In genomic region chr10:125761961-125762360, GRCh38 we compare ENCODE assay signal across 23 cellular contexts. TPM values are rescaled to one million over a fixed set of nuclear protein-coding genes. Genes with fewer than 3 reads are reported as not detected.
A peak's percentile ranks its signal among the peaks of the same experiment; 100 is the strongest.
DNase-seq lines count a peak whose midpoint lies in the region; FAIRE-seq and TF ChIP-seq lines count a peak whose summit lies in the region.
"Had no signal": no experiment of that assay in that cellular context is flagged by ENCODE, and none has a peak within 500 bp of the region (broad histone marks: within the 10 kb centered on the region; RNA-seq: fewer than 3 reads in every experiment).

No MANE protein-coding gene starts in this region.

- DNase-seq in astrocyte of the spinal cord (ENCODE audit: low read depth, low spot score) (peak; percentile 2), endothelial cell of umbilical vein (ENCODE audit: low read depth, low spot score) (peak; percentile 5), osteocyte (ENCODE audit: extremely low spot score, unreplicated experiment) (no peak), AG08396 (ENCODE audit: low spot score) (no peak), right atrium auricular region (ENCODE audit: low spot score) (no peak), MCF 10A (ENCODE audit: unreplicated experiment) (no peak)
- DNase-seq in CD8-positive, alpha-beta memory T cell, result no peak
- DNase-seq: GOT3, KBM-7, NCI-H1092, NCI-H1436, NCI-H2029, NCI-H226, NCI-H510A treated with DMSO at 0.1 percent for 48 hours, NCI-H82, Peyer's patch, SJCRH30 had no signal

- H3K27me3 Mint-ChIP-seq in osteocyte (ENCODE audit: unreplicated experiment) (no peaks in the 10 kb centered on the region), MCF 10A (ENCODE audit: insufficient read depth, unreplicated experiment) (no peaks in the 10 kb centered on the region)
- H3K27me3 Mint-ChIP-seq in CD8-positive, alpha-beta memory T cell, result no peaks in the 10 kb centered on the region

- BruUV-seq in endothelial cell of umbilical vein (replicated peaks; lab: Mats Ljungman, UMichigan), result no TSS peak
- no TSS peak for BruUV-seq in MCF 10A (replicated peaks; lab: Mats Ljungman, UMichigan)

- H3K4me3 Mint-ChIP-seq in osteocyte (ENCODE audit: unreplicated experiment), result no peak overlapping the region
- no peak overlapping the region for H3K4me3 Mint-ChIP-seq in CD8-positive, alpha-beta memory T cell
- no peak overlapping the region for H3K4me3 Mint-ChIP-seq in MCF 10A (ENCODE audit: unreplicated experiment)

- dilution Hi-C loops in endothelial cell of umbilical vein (cut with MboI; ENCODE audit: extremely low pct_ligation_motif_present, low sequenced_read_pairs), result no loop called here

- H3K9me3 Mint-ChIP-seq in osteocyte (ENCODE audit: unreplicated experiment) (no peaks in the 10 kb centered on the region), MCF 10A (ENCODE audit: unreplicated experiment) (no peaks in the 10 kb centered on the region)
- no peaks in the 10 kb centered on the region for H3K9me3 Mint-ChIP-seq in CD8-positive, alpha-beta memory T cell

- TF ChIP-seq POLR2A in endothelial cell of umbilical vein (IDR thresholded peaks at IDR 0.05; ENCODE audit: low read depth, low read length), result no peak

- H3K27me3 ChIP-seq in HUES64 (ENCODE audit: insufficient read depth, low read length), result no peaks in the 10 kb centered on the region
- no peaks in the 10 kb centered on the region for H3K27me3 ChIP-seq in endothelial cell of umbilical vein (ENCODE audit: control insufficient read depth in 2 of 2, insufficient read depth in 2 of 2, low read length in 2 of 2)
- no peaks in the 10 kb centered on the region for H3K27me3 ChIP-seq in CD8-positive, alpha-beta memory T cell (ENCODE audit: insufficient read depth, low read length, poor library complexity, severe bottlenecking)
- no peaks in the 10 kb centered on the region for H3K27me3 ChIP-seq in right atrium auricular region
- H3K27me3 ChIP-seq: BLaER1 treated with 17β-estradiol and CSF1 and Interleukin-3, amounts not matched to agents 10 nM and 100 nM; Peyer's patch; SJCRH30 had no signal

- no peak overlapping the region for H3K4me2 ChIP-seq in endothelial cell of umbilical vein (ENCODE audit: insufficient read depth, low read length)
- H3K4me2 ChIP-seq: BLaER1 treated with 17β-estradiol and CSF1 and Interleukin-3, amounts not matched to agents 10 nM and 100 nM had no signal

- no peak overlapping the region for H2AFZ ChIP-seq in endothelial cell of umbilical vein (ENCODE audit: low read depth, low read length)

- H3K27ac ChIP-seq in HUES64 (ENCODE audit: low read depth, low read length) (peak overlapping the region; percentile 34; the same call in 1 of the 2 replicates), endothelial cell of umbilical vein (ENCODE audit: insufficient read depth, low read depth, low read length) (no peak overlapping the region), right atrium auricular region (no peak overlapping the region)
- H3K27ac ChIP-seq in CD8-positive, alpha-beta memory T cell (ENCODE audit: low read depth, low read length), result no peak overlapping the region
- H3K27ac ChIP-seq: BLaER1 treated with 17β-estradiol and CSF1 and Interleukin-3, amounts not matched to agents 10 nM and 100 nM; Peyer's patch; SJCRH30 had no signal

- H3K4me1 ChIP-seq in HUES64 (ENCODE audit: insufficient read depth, low read length), result peaks cover 19% of the 10 kb centered on the region; the same call in 1 of the 2 replicates
- peaks cover 3% of the 10 kb centered on the region for H3K4me1 ChIP-seq in endothelial cell of umbilical vein (ENCODE audit: control insufficient read depth, extremely low read depth, insufficient read depth, low read length)
- H3K4me1 ChIP-seq in CD8-positive, alpha-beta memory T cell (ENCODE audit: insufficient read depth, low read length), result no peaks in the 10 kb centered on the region
- H3K4me1 ChIP-seq in right atrium auricular region, result no peaks in the 10 kb centered on the region
- H3K4me1 ChIP-seq: BLaER1 treated with 17β-estradiol and CSF1 and Interleukin-3, amounts not matched to agents 10 nM and 100 nM; Peyer's patch; SJCRH30 had no signal

- TF ChIP-seq CTCF in astrocyte of the spinal cord (IDR thresholded peaks at IDR 0.05; ENCODE audit: low read depth, low read length) (no peak), endothelial cell of umbilical vein (IDR thresholded peaks at IDR 0.05; ENCODE audit: extremely low read depth in 1 of 2, insufficient read depth in 1 of 2, low read depth in 1 of 2, low read length in 2 of 2) (no peak), osteocyte (IDR thresholded peaks at IDR 0.05) (no peak), right atrium auricular region (IDR thresholded peaks at IDR 0.05) (no peak), MCF 10A (IDR thresholded peaks at IDR 0.05; ENCODE audit: unreplicated experiment) (no peak)

- H3K9me3 ChIP-seq in HUES64 (ENCODE audit: insufficient read depth, low read depth, low read length) (no peaks in the 10 kb centered on the region), endothelial cell of umbilical vein (replicated peaks; ENCODE audit: control insufficient read depth, insufficient read depth, low read length) (no peaks in the 10 kb centered on the region), right atrium auricular region (no peaks in the 10 kb centered on the region)
- H3K9me3 ChIP-seq in CD8-positive, alpha-beta memory T cell (ENCODE audit: low read length), result no peaks in the 10 kb centered on the region
- H3K9me3 ChIP-seq: BLaER1 treated with 17β-estradiol and CSF1 and Interleukin-3, amounts not matched to agents 10 nM and 100 nM; Peyer's patch; SJCRH30 had no signal

- intact Hi-C loops in endothelial cell of umbilical vein (cut with micrococcal nuclease), result no loop called here
- intact Hi-C loops in MCF 10A (cut with micrococcal nuclease), result no loop called here

- H3K27ac Mint-ChIP-seq in osteocyte (ENCODE audit: unreplicated experiment), result peak overlapping the region; percentile 33
- peak overlapping the region in 2 of 8 donors; percentile 22 to 79 for H3K27ac Mint-ChIP-seq in CD8-positive, alpha-beta memory T cell
- no peak overlapping the region for H3K27ac Mint-ChIP-seq in MCF 10A (ENCODE audit: low read depth, unreplicated experiment)

- in situ Hi-C loops in astrocyte of the spinal cord (cut with HindIII; ENCODE audit: low sequenced_read_pairs), result no loop called here

- CTCF ChIA-PET in endothelial cell of umbilical vein (lab: Charles Lee), result no interaction called here
- CTCF ChIA-PET in CD8-positive, alpha-beta memory T cell (lab: Charles Lee), result no interaction called here
- CTCF ChIA-PET in MCF 10A (lab: Yijun Ruan, JAX), result no interaction called here

- H3K79me2 ChIP-seq in endothelial cell of umbilical vein (ENCODE audit: control insufficient read depth, insufficient read depth, low read length), result no peaks in the 10 kb centered on the region

- H3K36me3 Mint-ChIP-seq in osteocyte (ENCODE audit: unreplicated experiment) (peaks cover 60% of the 10 kb centered on the region), MCF 10A (ENCODE audit: insufficient read depth, unreplicated experiment) (peaks cover 85% of the 10 kb centered on the region)
- H3K36me3 Mint-ChIP-seq in CD8-positive, alpha-beta memory T cell, result peaks cover 6 to 87% (median 37%) of the 10 kb centered on the region in 3 donors

- H3K4me1 Mint-ChIP-seq in osteocyte (ENCODE audit: unreplicated experiment), result no peaks in the 10 kb centered on the region
- peaks cover 0 to 1% (median 0%) of the 10 kb centered on the region in 3 donors for H3K4me1 Mint-ChIP-seq in CD8-positive, alpha-beta memory T cell
- no peaks in the 10 kb centered on the region for H3K4me1 Mint-ChIP-seq in MCF 10A (ENCODE audit: insufficient read depth, unreplicated experiment)

- no peaks in the 10 kb centered on the region for H4K20me1 ChIP-seq in endothelial cell of umbilical vein (replicated peaks; ENCODE audit: control insufficient read depth, extremely low read depth, insufficient read depth, low read length)

- POLR2A ChIA-PET in endothelial cell of umbilical vein (lab: Charles Lee), result no interaction called here
- POLR2A ChIA-PET in CD8-positive, alpha-beta memory T cell (lab: Charles Lee), result no interaction called here
- POLR2A ChIA-PET in MCF 10A (lab: Yijun Ruan, JAX), result no interaction called here

- H3K36me3 ChIP-seq in HUES64 (ENCODE audit: insufficient read depth, low read length) (peaks cover 87% of the 10 kb centered on the region), endothelial cell of umbilical vein (ENCODE audit: control insufficient read depth in 2 of 2, extremely low read depth in 1 of 2, insufficient read depth in 2 of 2, low read length in 2 of 2) (peaks cover 15 to 16% of the 10 kb centered on the region in 2 experiments), right atrium auricular region (peaks cover 75% of the 10 kb centered on the region)
- peaks cover 42% of the 10 kb centered on the region for H3K36me3 ChIP-seq in CD8-positive, alpha-beta memory T cell (ENCODE audit: insufficient read depth, low read length)

- no peak overlapping the region for H3K9ac ChIP-seq in HUES64 (ENCODE audit: low read depth, low read length)
- H3K9ac ChIP-seq in endothelial cell of umbilical vein (replicated peaks; ENCODE audit: extremely low read depth, insufficient read depth, low read length), result no peak overlapping the region
- H3K9ac ChIP-seq: BLaER1 treated with 17β-estradiol and CSF1 and Interleukin-3, amounts not matched to agents 10 nM and 100 nM had no signal

- WGBS in HUES64, result 25% methylated on average over 1 of the region's 1 CpG

- H3K4me3 ChIP-seq in HUES64 (ENCODE audit: low read length) (no peak overlapping the region), astrocyte of the spinal cord (ENCODE audit: low read depth, low read length) (no peak overlapping the region), endothelial cell of umbilical vein (replicated peaks in 1 of 3; ENCODE audit: insufficient read depth in 1 of 3, low read depth in 1 of 3, low read length in 3 of 3) (no peak overlapping the region), right atrium auricular region (no peak overlapping the region)
- H3K4me3 ChIP-seq in CD8-positive, alpha-beta memory T cell (ENCODE audit: low read length), result no peak overlapping the region
- H3K4me3 ChIP-seq: BLaER1 treated with 17β-estradiol and CSF1 and Interleukin-3, amounts not matched to agents 10 nM and 100 nM; Peyer's patch; SJCRH30 had no signal

- FAIRE-seq in endothelial cell of umbilical vein (lab: Jason Lieb, UNC), result no peak
- FAIRE-seq: G401.6, GM12892 had no signal

- H3K9me1 ChIP-seq in endothelial cell of umbilical vein (replicated peaks; ENCODE audit: control insufficient read depth, extremely low read depth, insufficient read depth, low read length), result no peaks in the 10 kb centered on the region

RNA-seq across cellular contexts. Expression of gene MMP21, which starts 13.7 kb away (rescaled TPM):
- not detected for polyA plus RNA-seq in HUES64 (2013, experiment 1 of 2)
- not detected for polyA plus RNA-seq in HUES64 (2013, experiment 2 of 2)
- not detected in 2 replicates for total RNA-seq in endothelial cell of umbilical vein
- 0.06 TPM in 1 of 2 replicates, not detected in the other for polyA plus RNA-seq in endothelial cell of umbilical vein
- not detected in 2 replicates for polyA plus RNA-seq in endothelial cell of umbilical vein (2011; cell fraction: cytosol; rRNA removed)
- 0.07 TPM in 1 of 2 replicates, not detected in the other for polyA plus RNA-seq in endothelial cell of umbilical vein (2011; cell fraction: nucleus; rRNA removed)
- not detected in 2 replicates for polyA plus RNA-seq in endothelial cell of umbilical vein (2012)
- 0.27 TPM in 1 of 2 replicates, not detected in the other for polyA minus RNA-seq in endothelial cell of umbilical vein
- polyA minus RNA-seq in endothelial cell of umbilical vein (2011; cell fraction: cytosol; rRNA and poly(A)+ RNA removed), result not detected
- polyA minus RNA-seq in endothelial cell of umbilical vein (2011; cell fraction: nucleus; rRNA and poly(A)+ RNA removed), result not detected in 2 replicates
- total RNA-seq in osteocyte, result 0.18 TPM in 1 of 2 replicates, not detected in the other
- under 1 TPM in 1 of 2 experiments, not detected in 1; 0.11 TPM for total RNA-seq in CD8-positive, alpha-beta memory T cell
- not detected for polyA plus RNA-seq in CD8-positive, alpha-beta memory T cell
- under 1 TPM; 0.28 to 0.67 TPM for total RNA-seq in right atrium auricular region
- total RNA-seq in MCF 10A (2022), result not detected in 2 replicates
- total RNA-seq: Daoy, OCI-LY7, SJCRH30 had no signal

RNA-seq across cellular contexts. Expression of gene EDRF1, which starts 42.5 kb away (rescaled TPM):
- 28.4 TPM for polyA plus RNA-seq in HUES64 (2013, experiment 1 of 2)
- polyA plus RNA-seq in HUES64 (2013, experiment 2 of 2), result 27.6 TPM
- 24.7 and 27.8 TPM in 2 replicates for total RNA-seq in endothelial cell of umbilical vein
- polyA plus RNA-seq in endothelial cell of umbilical vein, result 9.6 and 11.6 TPM in 2 replicates
- polyA plus RNA-seq in endothelial cell of umbilical vein (2011; cell fraction: cytosol; rRNA removed), result 6.9 and 8.2 TPM in 2 replicates
- 55.3 and 79.7 TPM in 2 replicates for polyA plus RNA-seq in endothelial cell of umbilical vein (2011; cell fraction: nucleus; rRNA removed)
- 14.4 and 16.8 TPM in 2 replicates for polyA plus RNA-seq in endothelial cell of umbilical vein (2012)
- 16.1 and 23.5 TPM in 2 replicates for polyA minus RNA-seq in endothelial cell of umbilical vein
- 21.3 TPM for polyA minus RNA-seq in endothelial cell of umbilical vein (2011; cell fraction: cytosol; rRNA and poly(A)+ RNA removed)
- 42.7 and 57.7 TPM in 2 replicates for polyA minus RNA-seq in endothelial cell of umbilical vein (2011; cell fraction: nucleus; rRNA and poly(A)+ RNA removed)
- total RNA-seq in osteocyte, result 21.6 and 23.2 TPM in 2 replicates
- total RNA-seq in CD8-positive, alpha-beta memory T cell, result 10 to 100 TPM; 32.5 to 33.5 TPM
- 13.1 TPM for polyA plus RNA-seq in CD8-positive, alpha-beta memory T cell
- 10 to 100 TPM; 11.4 to 11.5 TPM for total RNA-seq in right atrium auricular region
- 24.1 and 28.2 TPM in 2 replicates for total RNA-seq in MCF 10A (2022)

Comparison
In these comparisons a context has a peak if more than half of its experiments do, and no peak if none do; other contexts are left out.
1. DNase-seq: peak in astrocyte of the spinal cord (single experiment) and endothelial cell of umbilical vein (single experiment); none in osteocyte (single experiment), AG08396 (single experiment), CD8-positive, alpha-beta memory T cell (0 of 5), right atrium auricular region (single experiment) and MCF 10A (single experiment).